ENCODE assay signal across 1 cellular context in the genomic region with DNA sequence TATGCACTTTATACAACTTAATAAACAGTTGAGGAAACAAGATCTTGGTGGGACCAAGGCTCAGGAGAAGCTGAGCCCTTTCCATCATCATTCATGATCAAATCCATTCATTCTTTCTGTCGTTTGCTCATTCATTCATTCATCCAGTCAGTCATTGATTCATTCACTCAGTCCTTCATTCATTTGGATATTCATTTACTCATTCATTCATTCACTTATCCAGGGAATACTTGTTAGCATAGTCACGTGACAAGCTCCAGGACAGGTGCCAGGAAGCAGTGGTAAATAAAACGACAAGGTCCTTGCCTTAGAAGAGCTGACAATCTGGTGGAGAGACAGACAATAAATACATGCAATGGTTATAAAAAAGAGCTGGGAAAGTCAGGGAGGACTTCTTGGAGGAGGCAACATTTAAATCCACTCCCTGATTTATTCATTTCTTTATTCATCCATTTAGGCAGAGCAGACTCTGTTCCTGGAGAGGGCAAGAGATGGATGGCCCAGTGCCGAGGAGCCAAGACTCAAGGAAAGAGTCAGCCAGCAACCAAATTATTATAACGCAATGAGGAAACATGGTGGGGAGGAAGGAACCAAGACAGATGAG.
A peak's percentile ranks its signal among the peaks of the same experiment; 100 is the strongest.
TF ChIP-seq lines count a peak whose summit lies in the region.

No MANE protein-coding gene starts in this region.

TF ChIP-seq in A549, 52 proteins besides CTCF, POLR2A, EP300 and RAD21 (continued from another document):
- TF ChIP-seq, protein P1, sequence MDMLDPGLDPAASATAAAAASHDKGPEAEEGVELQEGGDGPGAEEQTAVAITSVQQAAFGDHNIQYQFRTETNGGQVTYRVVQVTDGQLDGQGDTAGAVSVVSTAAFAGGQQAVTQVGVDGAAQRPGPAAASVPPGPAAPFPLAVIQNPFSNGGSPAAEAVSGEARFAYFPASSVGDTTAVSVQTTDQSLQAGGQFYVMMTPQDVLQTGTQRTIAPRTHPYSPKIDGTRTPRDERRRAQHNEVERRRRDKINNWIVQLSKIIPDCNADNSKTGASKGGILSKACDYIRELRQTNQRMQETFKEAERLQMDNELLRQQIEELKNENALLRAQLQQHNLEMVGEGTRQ (IDR thresholded peaks at IDR 0.05): 0 out of 2 replicates have a peak, but pooled peaks have one; percentile 15
- no peak for TF ChIP-seq CEBPB (IDR thresholded peaks at IDR 0.05)
